Comparison of ENCODE assay signal across 1 cellular context in genomic region chr17:13293421-13293820, GRCh38.
TF ChIP-seq lines count a peak whose summit lies in the region.

No MANE protein-coding gene starts in this region.

TF ChIP-seq in HepG2, 621 proteins besides CTCF, POLR2A, EP300 and RAD21 (continued from another document):
- TF ChIP-seq, protein P1, sequence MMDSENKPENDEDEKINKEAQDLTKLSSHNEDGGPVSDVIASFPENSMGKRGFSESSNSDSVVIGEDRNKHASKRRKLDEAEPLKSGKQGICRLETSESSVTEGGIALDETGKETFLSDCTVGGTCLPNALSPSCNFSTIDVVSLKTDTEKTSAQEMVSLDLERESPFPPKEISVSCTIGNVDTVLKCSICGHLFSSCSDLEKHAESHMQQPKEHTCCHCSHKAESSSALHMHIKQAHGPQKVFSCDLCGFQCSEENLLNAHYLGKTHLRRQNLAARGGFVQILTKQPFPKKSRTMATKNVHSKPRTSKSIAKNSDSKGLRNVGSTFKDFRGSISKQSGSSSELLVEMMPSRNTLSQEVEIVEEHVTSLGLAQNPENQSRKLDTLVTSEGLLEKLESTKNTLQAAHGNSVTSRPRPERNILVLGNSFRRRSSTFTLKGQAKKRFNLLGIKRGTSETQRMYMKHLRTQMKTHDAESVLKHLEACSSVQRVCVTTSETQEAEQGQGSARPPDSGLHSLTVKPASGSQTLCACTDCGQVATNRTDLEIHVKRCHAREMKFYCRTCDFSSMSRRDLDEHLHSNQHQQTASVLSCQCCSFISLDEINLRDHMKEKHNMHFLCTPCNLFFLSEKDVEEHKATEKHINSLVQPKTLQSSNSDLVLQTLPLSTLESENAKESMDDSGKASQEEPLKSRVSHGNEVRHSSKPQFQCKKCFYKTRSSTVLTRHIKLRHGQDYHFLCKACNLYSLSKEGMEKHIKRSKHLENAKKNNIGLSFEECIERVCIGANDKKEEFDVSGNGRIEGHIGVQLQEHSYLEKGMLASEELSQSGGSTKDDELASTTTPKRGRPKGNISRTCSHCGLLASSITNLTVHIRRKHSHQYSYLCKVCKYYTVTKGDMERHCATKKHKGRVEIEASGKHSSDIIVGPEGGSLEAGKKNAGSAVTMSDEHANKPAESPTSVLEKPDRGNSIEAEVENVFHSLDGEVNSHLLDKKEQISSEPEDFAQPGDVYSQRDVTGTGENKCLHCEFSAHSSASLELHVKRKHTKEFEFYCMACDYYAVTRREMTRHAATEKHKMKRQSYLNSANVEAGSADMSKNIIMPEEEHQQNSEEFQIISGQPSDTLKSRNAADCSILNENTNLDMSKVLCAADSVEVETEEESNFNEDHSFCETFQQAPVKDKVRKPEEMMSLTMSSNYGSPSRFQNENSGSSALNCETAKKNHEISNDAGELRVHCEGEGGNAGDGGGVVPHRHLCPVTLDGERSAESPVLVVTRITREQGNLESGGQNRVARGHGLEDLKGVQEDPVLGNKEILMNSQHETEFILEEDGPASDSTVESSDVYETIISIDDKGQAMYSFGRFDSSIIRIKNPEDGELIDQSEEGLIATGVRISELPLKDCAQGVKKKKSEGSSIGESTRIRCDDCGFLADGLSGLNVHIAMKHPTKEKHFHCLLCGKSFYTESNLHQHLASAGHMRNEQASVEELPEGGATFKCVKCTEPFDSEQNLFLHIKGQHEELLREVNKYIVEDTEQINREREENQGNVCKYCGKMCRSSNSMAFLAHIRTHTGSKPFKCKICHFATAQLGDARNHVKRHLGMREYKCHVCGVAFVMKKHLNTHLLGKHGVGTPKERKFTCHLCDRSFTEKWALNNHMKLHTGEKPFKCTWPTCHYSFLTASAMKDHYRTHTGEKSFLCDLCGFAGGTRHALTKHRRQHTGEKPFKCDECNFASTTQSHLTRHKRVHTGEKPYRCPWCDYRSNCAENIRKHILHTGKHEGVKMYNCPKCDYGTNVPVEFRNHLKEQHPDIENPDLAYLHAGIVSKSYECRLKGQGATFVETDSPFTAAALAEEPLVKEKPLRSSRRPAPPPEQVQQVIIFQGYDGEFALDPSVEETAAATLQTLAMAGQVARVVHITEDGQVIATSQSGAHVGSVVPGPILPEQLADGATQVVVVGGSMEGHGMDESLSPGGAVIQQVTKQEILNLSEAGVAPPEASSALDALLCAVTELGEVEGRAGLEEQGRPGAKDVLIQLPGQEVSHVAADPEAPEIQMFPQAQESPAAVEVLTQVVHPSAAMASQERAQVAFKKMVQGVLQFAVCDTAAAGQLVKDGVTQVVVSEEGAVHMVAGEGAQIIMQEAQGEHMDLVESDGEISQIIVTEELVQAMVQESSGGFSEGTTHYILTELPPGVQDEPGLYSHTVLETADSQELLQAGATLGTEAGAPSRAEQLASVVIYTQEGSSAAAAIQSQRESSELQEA (CRISPR knock-in tag; IDR thresholded peaks at IDR 0.05; ENCODE audit: not compliant biosample characterization), result no peak
- TF ChIP-seq GTF2F1 (IDR thresholded peaks at IDR 0.05; ENCODE audit: low read length) (no peak), HIVEP1 (CRISPR knock-in tag; IDR thresholded peaks at IDR 0.05) (no peak), ZBTB38 (CRISPR knock-in tag; IDR thresholded peaks at IDR 0.05) (no peak), ZFP36L2 (CRISPR knock-in tag; IDR thresholded peaks at IDR 0.05) (no peak), SRSF9 (IDR thresholded peaks at IDR 0.05; ENCODE audit: borderline replicate concordance, insufficient read depth, low read depth, low read length, poor library complexity, severe bottlenecking) (peak; percentile 96), ATF3 (CRISPR knock-in tag; IDR thresholded peaks at IDR 0.05) (no peak), ZNF543 (CRISPR knock-in tag; IDR thresholded peaks at IDR 0.05) (no peak), HNRNPK (IDR thresholded peaks at IDR 0.05; ENCODE audit: low read depth, low read length, poor library complexity, severe bottlenecking) (peak; percentile 75)
- TF ChIP-seq, protein P2, sequence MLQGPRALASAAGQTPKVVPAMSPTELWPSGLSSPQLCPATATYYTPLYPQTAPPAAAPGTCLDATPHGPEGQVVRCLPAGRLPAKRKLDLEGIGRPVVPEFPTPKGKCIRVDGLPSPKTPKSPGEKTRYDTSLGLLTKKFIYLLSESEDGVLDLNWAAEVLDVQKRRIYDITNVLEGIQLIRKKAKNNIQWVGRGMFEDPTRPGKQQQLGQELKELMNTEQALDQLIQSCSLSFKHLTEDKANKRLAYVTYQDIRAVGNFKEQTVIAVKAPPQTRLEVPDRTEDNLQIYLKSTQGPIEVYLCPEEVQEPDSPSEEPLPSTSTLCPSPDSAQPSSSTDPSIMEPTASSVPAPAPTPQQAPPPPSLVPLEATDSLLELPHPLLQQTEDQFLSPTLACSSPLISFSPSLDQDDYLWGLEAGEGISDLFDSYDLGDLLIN (CRISPR knock-in tag; IDR thresholded peaks at IDR 0.05; ENCODE audit: borderline replicate concordance), result no peak
TF ChIP-seq in HepG2: peak in this region for 3.
